Comparison of ENCODE assay signal across 8 cellular contexts in the genomic region with DNA sequence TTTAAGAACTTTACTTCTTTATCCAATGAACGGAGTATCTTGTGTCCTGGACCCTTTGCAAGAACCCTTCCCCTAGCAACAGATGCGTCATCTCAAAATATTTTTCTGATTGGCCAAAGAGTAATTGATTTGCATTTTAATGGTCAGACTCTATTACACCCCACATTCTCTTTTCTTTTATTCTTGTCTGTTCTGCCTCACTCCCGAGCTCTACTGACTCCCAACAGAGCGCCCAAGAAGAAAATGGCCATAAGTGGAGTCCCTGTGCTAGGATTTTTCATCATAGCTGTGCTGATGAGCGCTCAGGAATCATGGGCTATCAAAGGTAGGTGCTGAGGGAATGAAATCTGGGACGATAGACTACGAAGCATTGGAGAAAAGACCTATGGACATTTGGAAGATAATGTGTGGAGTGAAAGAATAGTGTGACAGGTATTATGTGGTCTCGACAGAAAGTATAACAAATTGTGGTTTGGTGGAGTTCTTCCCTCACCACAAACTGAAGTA. TPM values are rescaled to one million over a fixed set of nuclear protein-coding genes. Genes with fewer than 3 reads are reported as not detected.
DNase-seq lines count a peak whose midpoint lies in the region; ATAC-seq and TF ChIP-seq lines count a peak whose summit lies in the region.

HLA-DRA (plus strand) TSS at position 180 of the 507 bp plus-strand sequence; CDS start at position 244, 64 bp downstream.

- WGBS in psoas muscle, 3 donors: 34 to 36% (median 35%) methylated on average over 8 of the region's 8 CpGs

- H3K36me3 ChIP-seq in psoas muscle (ENCODE audit: insufficient read depth in 1 of 2, low read depth in 1 of 2): no peaks in the 10 kb centered on the region

- no peaks in the 10 kb centered on the region for H3K9me3 ChIP-seq in psoas muscle

- no peaks in the 10 kb centered on the region for H3K36me3 Mint-ChIP-seq in activated naive CD8-positive, alpha-beta T cell

- H3K4me1 Mint-ChIP-seq in activated naive CD8-positive, alpha-beta T cell (ENCODE audit: low read depth): peaks cover 12% of the 10 kb centered on the region

- TF ChIP-seq CTCF in GM13977 (IDR thresholded peaks at IDR 0.05; ENCODE audit: extremely low read depth, insufficient read depth, missing control alignments): no peak
- no peak for TF ChIP-seq CTCF in psoas muscle (IDR thresholded peaks at IDR 0.05)

- H3K27ac Mint-ChIP-seq in activated naive CD8-positive, alpha-beta T cell: no peak within 1 kb of the TSS

- peak within 1 kb of the TSS; percentile 50 for H3K27ac ChIP-seq in psoas muscle

- peak within 1 kb of the TSS; percentile 55 for H3K4me3 Mint-ChIP-seq in activated naive CD8-positive, alpha-beta T cell

- intact Hi-C loops in Right ventricle myocardium inferior (cut with DNase I) (no loop called here), psoas muscle (cut with DNase I) (no loop called here)

- in situ Hi-C loops in ACHN (cut with HindIII; ENCODE audit: low pct_ligation_motif_present, low pct_unique_long_range_greater_than_20kb, low sequenced_read_pairs) (no loop called here), GM13977 (cut with MboI; ENCODE audit: low pct_unique_long_range_greater_than_20kb, low sequenced_read_pairs, unreplicated experiment) (no loop called here)

- H3K9me3 Mint-ChIP-seq in activated naive CD8-positive, alpha-beta T cell (ENCODE audit: low read depth): no peaks in the 10 kb centered on the region

- DNase-seq in ACHN (peak; percentile 25), GM13977 (ENCODE audit: low spot score) (peak; percentile 80), NCI-H2227 treated with DMSO at 0.1 percent for 48 hours (lab: John Stamatoyannopoulos, UW) (peak; percentile 20), Right ventricle myocardium inferior (ENCODE audit: missing footprints) (no peak), psoas muscle (no peak), HuH-7.5 (ENCODE audit: low spot score) (no peak)

- peaks cover 18% of the 10 kb centered on the region for H3K27me3 Mint-ChIP-seq in activated naive CD8-positive, alpha-beta T cell

- no peaks in the 10 kb centered on the region for H3K4me1 ChIP-seq in psoas muscle

- ATAC-seq in HG02798 (IDR thresholded peaks at IDR 0.05; ENCODE audit: poor library complexity, unreplicated experiment) (peak; percentile 82), Right ventricle myocardium inferior (peak; percentile 79), psoas muscle (peak in 3 of 4 donors; percentile 27 to 76 (median 48))

- peaks cover 0 to 5% (median 0%) of the 10 kb centered on the region in 3 donors for H3K27me3 ChIP-seq in psoas muscle (ENCODE audit: insufficient read depth in 3 of 3, low read length in 2 of 3)

- peak within 1 kb of the TSS; percentile 59 for H3K4me3 ChIP-seq in psoas muscle

RNA-seq across cellular contexts. Expression of gene HLA-DRA, which starts in this region (rescaled TPM):
- 99.2 TPM for total RNA-seq in Right ventricle myocardium inferior
- 10 to 100 TPM; 19.9 to 90.0 (median 61.9) TPM for total RNA-seq in psoas muscle
- polyA plus RNA-seq in psoas muscle: 10 to 100 TPM; 32.0 to 43.0 (median 35.3) TPM

Comparison
In these comparisons a context has a peak if more than half of its experiments do, and no peak if none do; other contexts are left out.
1. DNase-seq: peak in ACHN (single experiment), GM13977 (single experiment) and NCI-H2227 treated with DMSO at 0.1 percent for 48 hours (single experiment); none in Right ventricle myocardium inferior (single experiment), psoas muscle (0 of 2) and HuH-7.5 (single experiment).
2. Peak in every context shown above with its lines, with median percentiles within 50 percentile points of each other: ATAC-seq.